2 cellular contexts compared by ENCODE assay signal in genomic region chr7:73611017-73611555, GRCh38.
TF ChIP-seq lines count a peak whose summit lies in the region.

No MANE protein-coding gene starts in this region.

TF ChIP-seq in K562, 482 proteins besides CTCF, POLR2A, EP300 and RAD21:
- TF ChIP-seq CREB5 (CRISPR knock-in tag; IDR thresholded peaks at IDR 0.05) (no peak), ZNF212 (CRISPR knock-in tag; IDR thresholded peaks at IDR 0.05) (no peak), ZNF134 (CRISPR knock-in tag; conservative IDR thresholded peaks at IDR 0.05) (no peak), ZFP36 (IDR thresholded peaks at IDR 0.05; ENCODE audit: low read depth, low read length, partially characterized antibody) (peak; percentile 76), TBP (optimal IDR thresholded peaks at IDR 0.05; ENCODE audit: low read depth, low read length) (no peak), NR2C2 (CRISPR knock-in tag; IDR thresholded peaks at IDR 0.05) (no peak), NR2C2 (tag; IDR thresholded peaks at IDR 0.05) (no peak)

TF ChIP-seq in liver, 16 proteins besides CTCF, POLR2A, EP300 and RAD21:
- TF ChIP-seq JUND (IDR thresholded peaks at IDR 0.05) (no peak), TAF1 (conservative IDR thresholded peaks at IDR 0.05) (no peak), FOXA2 (IDR thresholded peaks at IDR 0.05) (no peak), MAX (IDR thresholded peaks at IDR 0.05) (no peak), HNF4G (IDR thresholded peaks at IDR 0.05) (no peak), NR2F2 (IDR thresholded peaks at IDR 0.05) (no peak), RXRA (IDR thresholded peaks at IDR 0.05) (no peak), FOXA1 (IDR thresholded peaks at IDR 0.05) (no peak), REST (IDR thresholded peaks at IDR 0.05) (no peak), EGR1 (IDR thresholded peaks at IDR 0.05; ENCODE audit: low read depth in 2 of 2) (no peak), ATF3 (IDR thresholded peaks at IDR 0.05) (no peak), YY1 (IDR thresholded peaks at IDR 0.05) (no peak), ZBTB33 (IDR thresholded peaks at IDR 0.05) (no peak), HNF4A (conservative IDR thresholded peaks at IDR 0.05) (no peak)
